1 cellular context compared by ENCODE assay signal in the genomic region with DNA sequence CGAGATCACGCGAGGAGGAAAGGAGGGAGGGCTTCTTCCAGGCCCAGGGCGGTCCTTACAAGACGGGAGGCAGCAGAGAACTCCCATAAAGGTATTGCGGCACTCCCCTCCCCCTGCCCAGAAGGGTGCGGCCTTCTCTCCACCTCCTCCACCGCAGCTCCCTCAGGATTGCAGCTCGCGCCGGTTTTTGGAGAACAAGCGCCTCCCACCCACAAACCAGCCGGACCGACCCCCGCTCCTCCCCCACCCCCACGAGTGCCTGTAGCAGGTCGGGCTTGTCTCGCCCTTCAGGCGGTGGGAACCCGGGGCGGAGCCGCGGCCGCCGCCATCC.
TF ChIP-seq lines count a peak whose summit lies in the region.

No MANE protein-coding gene starts in this region.

TF ChIP-seq in WTC11, 78 proteins besides CTCF, POLR2A, EP300 and RAD21 (continued from another document):
- TF ChIP-seq ARID4B (CRISPR knock-in tag; IDR thresholded peaks at IDR 0.05; ENCODE audit: borderline replicate concordance) = peak; percentile 69; the same call in 1 of the 2 replicates
- no peak for TF ChIP-seq STAT6 (CRISPR knock-in tag; conservative IDR thresholded peaks at IDR 0.05; ENCODE audit: low read depth)
- peak; percentile 71 for TF ChIP-seq HMGXB4 (CRISPR knock-in tag; IDR thresholded peaks at IDR 0.05)
